8 cellular contexts compared by ENCODE assay signal in the genomic region with DNA sequence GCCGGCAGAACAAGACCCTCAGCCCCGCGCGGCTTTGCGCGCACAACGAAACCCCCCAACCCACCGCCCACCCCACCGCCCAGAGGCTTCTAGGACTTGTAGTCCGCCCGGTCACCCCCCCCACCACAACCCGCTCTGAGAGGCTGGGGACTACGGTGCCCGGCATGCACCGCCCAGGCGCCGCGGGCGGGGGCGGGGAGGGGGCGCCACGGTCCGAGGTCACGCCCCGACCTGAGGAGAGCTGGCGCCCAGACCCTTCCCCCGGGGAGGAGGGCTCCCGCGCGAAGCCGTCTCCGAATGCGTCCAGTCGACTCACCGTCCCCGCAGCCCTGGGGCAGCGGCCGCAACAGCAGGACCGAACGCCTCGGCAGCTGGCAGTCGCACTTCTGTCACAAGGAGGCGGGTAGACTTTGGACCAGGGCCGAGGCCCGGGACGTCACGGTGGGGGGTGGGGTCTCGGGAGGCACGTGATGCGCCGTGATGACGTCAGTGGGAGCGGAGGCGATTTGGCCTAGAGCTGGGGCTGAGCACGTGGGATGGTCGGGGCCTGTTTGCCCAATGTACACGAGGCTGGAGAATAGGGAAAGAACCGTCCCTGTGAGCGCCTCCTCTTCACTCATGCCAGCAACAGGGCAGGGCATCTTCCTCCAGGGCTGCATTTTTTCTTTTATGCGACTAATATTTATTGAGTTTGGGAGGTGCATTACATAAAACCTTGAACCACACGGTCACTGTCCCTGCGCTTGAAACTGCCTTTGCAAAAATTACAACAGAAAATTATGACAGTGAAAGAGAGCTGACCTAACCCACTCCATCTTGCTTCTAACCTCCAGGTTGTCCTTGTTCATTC. TPM values are rescaled to one million over a fixed set of nuclear protein-coding genes. Genes with fewer than 3 reads are reported as not detected.
DNase-seq lines count a peak whose midpoint lies in the region; TF ChIP-seq lines count a peak whose summit lies in the region.

A gene (minus strand): TSS at position 388 of the 850 bp plus-strand sequence. CDS start 24,643 bp downstream, outside the sequence.

- peak within 1 kb of the TSS; percentile 85 for H3K27ac Mint-ChIP-seq in activated naive CD8-positive, alpha-beta T cell

- DNase-seq in ELR (ENCODE audit: low read depth) (peak; percentile 94), HCEC 1CT (peak; percentile 47), NB4 (ENCODE audit: low read depth) (peak; percentile 97), SKM-1 (lab: John Stamatoyannopoulos, UW; ENCODE audit: unreplicated experiment) (peak; percentile 90), glomerular endothelial cell (ENCODE audit: extremely low read depth, low read depth, low spot score) (peak; percentile 64), nucleus accumbens (lab: John Stamatoyannopoulos, UW) (peak in 55 of 56 donors; percentile 75 to 98 (median 95)), suprapubic skin (ENCODE audit: low spot score in 2 of 2) (peak; percentile 99 to 100)

- peaks cover 5% of the 10 kb centered on the region for H3K9me3 Mint-ChIP-seq in activated naive CD8-positive, alpha-beta T cell (ENCODE audit: low read depth)

- peak; percentile 42 for TF ChIP-seq POLR2A in NB4 (IDR thresholded peaks at IDR 0.05; ENCODE audit: extremely low read depth, insufficient read length)
- peak in 1 of 2 donors; percentile 71 for TF ChIP-seq POLR2A in suprapubic skin (IDR thresholded peaks at IDR 0.05)

- no peaks in the 10 kb centered on the region for H3K27me3 Mint-ChIP-seq in activated naive CD8-positive, alpha-beta T cell

- peaks cover 24% of the 10 kb centered on the region for H3K4me1 ChIP-seq in suprapubic skin

- no peaks in the 10 kb centered on the region for H3K9me3 ChIP-seq in suprapubic skin

- TF ChIP-seq EP300 in suprapubic skin (IDR thresholded peaks at IDR 0.05) = no peak

- no peaks in the 10 kb centered on the region for H3K27me3 ChIP-seq in suprapubic skin

- H3K4me1 Mint-ChIP-seq in activated naive CD8-positive, alpha-beta T cell (ENCODE audit: low read depth) = peaks cover 37% of the 10 kb centered on the region

- peak within 1 kb of the TSS; percentile 87 for H3K4me3 Mint-ChIP-seq in activated naive CD8-positive, alpha-beta T cell

- H3K4me3 ChIP-seq in NB4 (ENCODE audit: low read depth, low read length) (peak within 1 kb of the TSS; percentile 60), suprapubic skin (peak within 1 kb of the TSS; percentile 85)

- peaks cover 10% of the 10 kb centered on the region for H3K36me3 Mint-ChIP-seq in activated naive CD8-positive, alpha-beta T cell

- TF ChIP-seq CTCF in NB4 (IDR thresholded peaks at IDR 0.05; ENCODE audit: low read depth, low read length) (no peak), suprapubic skin (IDR thresholded peaks at IDR 0.05) (peak in 1 of 2 donors; percentile 8)

- 19% methylated on average over 7 of the region's 62 CpGs for WGBS in suprapubic skin

- H3K27ac ChIP-seq in suprapubic skin = peak within 1 kb of the TSS; percentile 86

- H3K36me3 ChIP-seq in suprapubic skin = no peaks in the 10 kb centered on the region

RNA-seq across cellular contexts. Expression of the gene that starts here (rescaled TPM):
- total RNA-seq in glomerular endothelial cell (24.6 and 27.4 TPM in 2 replicates), suprapubic skin (10 to 100 TPM; 14.7 to 30.0 (median 21.3) TPM)

Comparison
In these comparisons a context has a peak if more than half of its experiments do, and no peak if none do; other contexts are left out.
1. Peak in every context shown above with its lines: DNase-seq, H3K4me3 ChIP-seq and H3K27ac ChIP-seq.
2. DNase-seq: peak in every context shown above with its lines; median percentile 100 in suprapubic skin; 97 in NB4; 95 in nucleus accumbens; 94 in ELR; 90 in SKM-1; 64 in glomerular endothelial cell; 47 in HCEC 1CT.